Comparison of ENCODE assay signal across 23 cellular contexts in genomic region chr6:163345931-163346330, GRCh38.
"Had no signal": no experiment of that assay in that cellular context is flagged by ENCODE, and none has a peak within 500 bp of the region (broad histone marks: within the 10 kb centered on the region; RNA-seq: fewer than 3 reads in every experiment).

No MANE protein-coding gene starts in this region.

- H3K27ac Mint-ChIP-seq: activated CD4-positive, alpha-beta T cell treated with anti-CD3 and anti-CD28 coated beads for 36 hours; activated naive CD4-positive, alpha-beta T cell treated with anti-CD3 and anti-CD28 coated beads, Interleukin-2, amount 50 U/mL, for 72 hours; activated T-helper 1 cell treated with anti-CD3 and anti-CD28 coated beads, Interleukin-12 subunit alpha, Interleukin-12 subunit beta, Interleukin-2, Interleukin-4 antibody, amounts not matched to agents 30 ng/mL and 10 ng/mL and 1 ng/mL, durations not matched to agents 14 hours and 24 hours and 36 hours; endodermal cell; nephron; T-helper 2 cell treated with Interferon-gamma antibody and Interleukin-4, amounts not matched to agents 5 μg/mL and 100 μg/mL, for 36 hours; WTC11 had no signal

- H3K27ac ChIP-seq: adrenal gland, cardiac muscle cell, epithelial cell of prostate, foreskin keratinocyte, prostate gland, right lobe of liver, uterus had no signal

- H3K4me3 ChIP-seq: adrenal gland, cardiac muscle cell, prostate gland, right lobe of liver, transverse colon, uterus had no signal

- H3K4me1 ChIP-seq: prostate gland, transverse colon, uterus had no signal

- FAIRE-seq: colon had no signal

- H3K4me3 Mint-ChIP-seq: activated CD4-positive, alpha-beta T cell treated with anti-CD3 and anti-CD28 coated beads for 36 hours; activated T-helper 1 cell treated with anti-CD3 and anti-CD28 coated beads, Interleukin-12 subunit alpha, Interleukin-12 subunit beta, Interleukin-2, Interleukin-4 antibody, amounts not matched to agents 30 ng/mL and 10 ng/mL and 1 ng/mL, durations not matched to agents 14 hours and 24 hours and 36 hours; endodermal cell; T-helper 2 cell treated with Interferon-gamma antibody and Interleukin-4, amounts not matched to agents 5 μg/mL and 100 μg/mL, for 36 hours; WTC11 had no signal

- H3K36me3 Mint-ChIP-seq: activated naive CD4-positive, alpha-beta T cell treated with anti-CD3 and anti-CD28 coated beads, Interleukin-2, amount 50 U/mL, for 72 hours; WTC11 had no signal

- H3K27me3 ChIP-seq: adrenal gland, cardiac muscle cell, foreskin keratinocyte, right lobe of liver, transverse colon, uterus had no signal

- H3K9me3 Mint-ChIP-seq: activated naive CD4-positive, alpha-beta T cell treated with anti-CD3 and anti-CD28 coated beads, Interleukin-2, amount 50 U/mL, for 72 hours; activated T-helper 1 cell treated with anti-CD3 and anti-CD28 coated beads, Interleukin-12 subunit alpha, Interleukin-12 subunit beta, Interleukin-2, Interleukin-4 antibody, amounts not matched to agents 30 ng/mL and 10 ng/mL and 1 ng/mL, durations not matched to agents 14 hours and 24 hours and 36 hours; endodermal cell; nephron; T-helper 2 cell treated with Interferon-gamma antibody and Interleukin-4, amounts not matched to agents 5 μg/mL and 100 μg/mL, for 36 hours; WTC11 had no signal

- ATAC-seq: activated CD4-positive, alpha-beta T cell treated with anti-CD3 and anti-CD28 coated beads for 36 hours; activated naive CD4-positive, alpha-beta T cell treated with anti-CD3 and anti-CD28 coated beads, Interleukin-2, amount 50 U/mL, for 72 hours; foreskin keratinocyte; right lobe of liver; WTC11 had no signal

- H3K27me3 Mint-ChIP-seq: activated CD4-positive, alpha-beta T cell treated with anti-CD3 and anti-CD28 coated beads for 36 hours had no signal

- DNase-seq: activated CD4-positive, alpha-beta T cell treated with anti-CD3 and anti-CD28 coated beads for 36 hours; activated CD4-positive, alpha-beta T cell treated with anti-CD3 and anti-CD28 coated beads, Interleukin-2, amount 50 U/mL, for 48 hours; activated gamma-delta T cell treated with Interleukin-2 at 50 U/mL for 16 hours; adrenal gland; endodermal cell; foreskin keratinocyte; right lobe of liver; stimulated activated CD4-positive, alpha-beta T cell treated with anti-CD3 and anti-CD28 coated beads, Interleukin-12 subunit alpha, Interleukin-12 subunit beta, amount 100 ng/mL, for 4 hours; stimulated activated CD4-positive, alpha-beta T cell treated with anti-CD3 and anti-CD28 coated beads, Interleukin-1b, Interleukin-23, amount 100 ng/mL, for 48 hours; stimulated activated CD8-positive, alpha-beta memory T cell treated with anti-CD3 and anti-CD28 coated beads, Interleukin-4, amount 100 ng/mL, for 48 hours; stimulated activated naive CD4-positive, alpha-beta T cell; transverse colon; uterus had no signal

- H3K4me1 Mint-ChIP-seq: activated CD4-positive, alpha-beta T cell treated with anti-CD3 and anti-CD28 coated beads for 36 hours had no signal

- H3K9me3 ChIP-seq: adrenal gland, prostate gland, right lobe of liver, SK-N-SH, transverse colon, uterus had no signal

- H3K36me3 ChIP-seq: adrenal gland, cardiac muscle cell, prostate gland, right lobe of liver, transverse colon, uterus had no signal
